ENCODE assay signal across 25 cellular contexts in the genomic region with DNA sequence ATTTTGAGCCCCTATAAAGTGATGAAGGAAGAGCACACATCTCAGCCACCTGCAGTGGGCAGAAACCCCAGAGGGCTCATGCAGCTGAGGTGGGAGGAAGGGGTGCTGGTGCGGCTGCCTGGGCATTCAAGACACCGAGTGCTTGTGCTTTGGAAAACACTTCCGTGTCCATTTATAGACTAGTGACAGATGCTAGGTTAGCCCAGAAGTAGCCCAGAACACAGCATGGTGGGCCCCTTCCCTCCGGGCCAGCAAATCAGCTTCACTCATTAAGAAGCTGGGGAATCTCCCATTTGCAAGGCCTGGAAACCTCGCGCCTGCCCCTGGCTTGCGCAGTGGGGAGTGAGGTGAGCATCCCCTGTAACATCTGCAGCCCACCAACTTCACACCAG. TPM values are rescaled to one million over a fixed set of nuclear protein-coding genes. Genes with fewer than 3 reads are reported as not detected.
DNase-seq lines count a peak whose midpoint lies in the region; ATAC-seq and TF ChIP-seq lines count a peak whose summit lies in the region.
"Had no signal": no experiment of that assay in that cellular context is flagged by ENCODE, and none has a peak within 500 bp of the region (broad histone marks: within the 10 kb centered on the region; RNA-seq: fewer than 3 reads in every experiment).

No MANE protein-coding gene starts in this region.

- intact Hi-C loops in gastrocnemius medialis (cut with DNase I; ENCODE audit: low total_unique reads): no loop called here
- intact Hi-C loops in right lobe of liver (cut with DNase I): no loop called here

- no peak overlapping the region for H3K23ac ChIP-seq in neuronal stem cell (ENCODE audit: low read depth, low read length, poor library complexity)

- no CpG with 5 or more reads among the region's 7 CpGs for WGBS in neuronal stem cell (ENCODE audit: extremely low coverage in 2 of 2, insufficient read length in 2 of 2, insufficient replicate concordance in 1 of 2), 2 donors
- WGBS in right lobe of liver (ENCODE audit: insufficient coverage, low coverage, low lambda C conversion rate, missing lambda C conversion rate): no CpG with 5 or more reads among the region's 7 CpGs

- H3K36me3 Mint-ChIP-seq in activated T-helper 17 cell treated with anti-CD3 and anti-CD28 coated beads, Interleukin-2, amount 50 U/mL, for 72 hours (ENCODE audit: low read depth): peaks cover 11% of the 10 kb centered on the region
- H3K36me3 Mint-ChIP-seq: activated naive CD4-positive, alpha-beta T cell treated with anti-CD3 and anti-CD28 coated beads, Interleukin-2, amount 50 U/mL, for 24 hours had no signal

- peak overlapping the region; percentile 32 for H3K14ac ChIP-seq in neuronal stem cell (ENCODE audit: low read length)

- H3K4me3 ChIP-seq in neuronal stem cell (ENCODE audit: low read length in 2 of 2) (no peak overlapping the region), gastrocnemius medialis (no peak overlapping the region), right lobe of liver (no peak overlapping the region)
- H3K4me3 ChIP-seq: ascending aorta, GM23248, spleen, thyroid gland had no signal

- H3K27ac ChIP-seq in neuronal stem cell (replicated peaks; ENCODE audit: low read length) (no peak overlapping the region), gastrocnemius medialis (no peak overlapping the region), right lobe of liver (no peak overlapping the region)
- H3K27ac ChIP-seq: 22Rv1, ascending aorta, foreskin keratinocyte, GM23248, spleen, thyroid gland had no signal

- no peak overlapping the region for H3K4ac ChIP-seq in neuronal stem cell (ENCODE audit: low read length)

- H3K27me3 Mint-ChIP-seq in activated T-helper 17 cell treated with anti-CD3 and anti-CD28 coated beads, Interleukin-2, amount 50 U/mL, for 72 hours: no peaks in the 10 kb centered on the region
- H3K27me3 Mint-ChIP-seq: activated naive CD4-positive, alpha-beta T cell treated with anti-CD3 and anti-CD28 coated beads, Interleukin-2, amount 50 U/mL, for 24 hours had no signal

- H4K8ac ChIP-seq in neuronal stem cell (ENCODE audit: low read depth, low read length): no peak overlapping the region

- peak; percentile 27 for DNase-seq in DMS153 (lab: John Stamatoyannopoulos, UW)
- DNase-seq in DMS153 treated with DMSO at 0.1 percent for 48 hours (lab: John Stamatoyannopoulos, UW; ENCODE audit: unreplicated experiment): no peak
- DNase-seq in NCI-H2171 (lab: John Stamatoyannopoulos, UW): peak; percentile 5
- DNase-seq in neuronal stem cell (ENCODE audit: low spot score): no peak
- no peak for DNase-seq in gastrocnemius medialis
- DNase-seq in right lobe of liver: no peak
- DNase-seq: activated CD4-positive, alpha-beta T cell treated with anti-CD3 and anti-CD28 coated beads for 48 hours; effector CD4-positive, alpha-beta T cell; foreskin keratinocyte; GM23248; hypothalamus; IMR-90; NCI-H1436; NCI-H774; SIG-M5; spleen; stimulated activated CD4-positive, alpha-beta T cell treated with anti-CD3 and anti-CD28 coated beads, Interleukin-4, amount 100 ng/mL, for 24 hours; stimulated activated naive CD4-positive, alpha-beta T cell treated with Interleukin-2 at 50 U/mL for 16 hours; T-helper 1 cell; thyroid gland had no signal

- H3K4me3 Mint-ChIP-seq in activated T-helper 17 cell treated with anti-CD3 and anti-CD28 coated beads, Interleukin-2, amount 50 U/mL, for 72 hours: no peak overlapping the region
- H3K4me3 Mint-ChIP-seq: activated naive CD4-positive, alpha-beta T cell treated with anti-CD3 and anti-CD28 coated beads, Interleukin-2, amount 50 U/mL, for 24 hours had no signal

- no peak overlapping the region for H2AFZ ChIP-seq in neuronal stem cell (ENCODE audit: low read length)
- H2AFZ ChIP-seq: GM23248 had no signal

- peak overlapping the region; percentile 8 for H4K91ac ChIP-seq in neuronal stem cell (ENCODE audit: low read depth, low read length, poor library complexity)

- H3K9ac ChIP-seq in neuronal stem cell (ENCODE audit: low read depth, low read length, poor library complexity): no peak overlapping the region
- H3K9ac ChIP-seq: GM23248 had no signal

- H3K4me1 ChIP-seq in neuronal stem cell (ENCODE audit: control insufficient read depth in 2 of 2, insufficient read depth in 1 of 2, low read depth in 1 of 2, low read length in 2 of 2) (peaks cover 18 to 27% of the 10 kb centered on the region in 2 donors), gastrocnemius medialis (peaks cover 0 to 6% of the 10 kb centered on the region in 2 donors), right lobe of liver (no peaks in the 10 kb centered on the region)
- H3K4me1 ChIP-seq: ascending aorta, foreskin keratinocyte had no signal

- in situ Hi-C loops in gastrocnemius medialis (cut with MboI; ENCODE audit: low sequenced_read_pairs in 4 of 4): no loop called here

- ATAC-seq in activated T-helper 17 cell treated with anti-CD3 and anti-CD28 coated beads, Interleukin-2, amount 50 U/mL, for 72 hours (replicated peaks): no peak
- ATAC-seq in gastrocnemius medialis (no peak), GM18867 (IDR thresholded peaks at IDR 0.05; ENCODE audit: unreplicated experiment) (no peak), right lobe of liver (no peak)
- ATAC-seq: foreskin keratinocyte had no signal

- H3K27ac Mint-ChIP-seq in activated T-helper 17 cell treated with anti-CD3 and anti-CD28 coated beads, Interleukin-2, amount 50 U/mL, for 72 hours: peak overlapping the region; percentile 33
- H3K27ac Mint-ChIP-seq: activated naive CD4-positive, alpha-beta T cell treated with anti-CD3 and anti-CD28 coated beads, Interleukin-2, amount 50 U/mL, for 24 hours had no signal

- H2BK5ac ChIP-seq in neuronal stem cell (ENCODE audit: low read length): no peak overlapping the region

- H3K9me3 ChIP-seq in neuronal stem cell (replicated peaks in 1 of 2; ENCODE audit: control insufficient read depth in 2 of 2, insufficient read depth in 1 of 2, low read depth in 1 of 2, low read length in 2 of 2): no peaks in the 10 kb centered on the region
- no peaks in the 10 kb centered on the region for H3K9me3 ChIP-seq in gastrocnemius medialis
- no peaks in the 10 kb centered on the region for H3K9me3 ChIP-seq in right lobe of liver
- H3K9me3 ChIP-seq: ascending aorta, spleen, thyroid gland had no signal

- no peaks in the 10 kb centered on the region for H3K27me3 ChIP-seq in neuronal stem cell (ENCODE audit: control insufficient read depth in 3 of 3, insufficient read depth in 3 of 3, low read depth in 1 of 3, low read length in 3 of 3)
- H3K27me3 ChIP-seq in gastrocnemius medialis: no peaks in the 10 kb centered on the region
- H3K27me3 ChIP-seq in right lobe of liver: no peaks in the 10 kb centered on the region
- H3K27me3 ChIP-seq: ascending aorta, foreskin keratinocyte, spleen, thyroid gland had no signal

- no peak overlapping the region for H2BK15ac ChIP-seq in neuronal stem cell (ENCODE audit: low read length)

- H3K4me1 Mint-ChIP-seq in activated T-helper 17 cell treated with anti-CD3 and anti-CD28 coated beads, Interleukin-2, amount 50 U/mL, for 72 hours: peaks cover 9% of the 10 kb centered on the region

- peak overlapping the region; percentile 62 for H3K18ac ChIP-seq in neuronal stem cell (ENCODE audit: low read length)

- no peak overlapping the region for H2BK120ac ChIP-seq in neuronal stem cell (ENCODE audit: low read depth, low read length)

- no peak overlapping the region for H2BK12ac ChIP-seq in neuronal stem cell (ENCODE audit: low read length)

- no peak overlapping the region for H2AK5ac ChIP-seq in neuronal stem cell (ENCODE audit: low read depth, low read length)

- no peaks in the 10 kb centered on the region for H3K9me3 Mint-ChIP-seq in activated T-helper 17 cell treated with anti-CD3 and anti-CD28 coated beads, Interleukin-2, amount 50 U/mL, for 72 hours
- H3K9me3 Mint-ChIP-seq: activated naive CD4-positive, alpha-beta T cell treated with anti-CD3 and anti-CD28 coated beads, Interleukin-2, amount 50 U/mL, for 24 hours had no signal

- no peak for TF ChIP-seq POLR2A in gastrocnemius medialis (IDR thresholded peaks at IDR 0.05)
- TF ChIP-seq POLR2A in right lobe of liver (IDR thresholded peaks at IDR 0.05): no peak

- H3K4me2 ChIP-seq in neuronal stem cell (ENCODE audit: insufficient read depth, low read length, poor library complexity, severe bottlenecking): no peak overlapping the region

- H3K79me1 ChIP-seq in neuronal stem cell (ENCODE audit: low read depth, low read length): no peaks in the 10 kb centered on the region

- H3K36me3 ChIP-seq in neuronal stem cell (replicated peaks in 1 of 2; ENCODE audit: control insufficient read depth in 2 of 2, insufficient read depth in 2 of 2, low read length in 2 of 2) (peaks cover 3 to 24% of the 10 kb centered on the region in 2 donors), gastrocnemius medialis (no peaks in the 10 kb centered on the region), right lobe of liver (no peaks in the 10 kb centered on the region)
- H3K36me3 ChIP-seq: ascending aorta, thyroid gland had no signal

- TF ChIP-seq CTCF in gastrocnemius medialis (IDR thresholded peaks at IDR 0.05 in 4 of 5, conservative IDR thresholded peaks at IDR 0.05 in 1 of 5) (no peak), right lobe of liver (IDR thresholded peaks at IDR 0.05) (no peak)

RNA-seq across cellular contexts. Expression of a gene that starts 12.9 kb away (rescaled TPM):
- 1 to 10 TPM; 4.4 to 5.1 TPM for total RNA-seq in activated T-helper 17 cell treated with anti-CD3 and anti-CD28 coated beads, Interleukin-2, amount 50 U/mL, for 72 hours
- 4.8 TPM for polyA plus RNA-seq in neuronal stem cell (2013, experiment 1 of 2)
- polyA plus RNA-seq in neuronal stem cell (2013, experiment 2 of 2): 5.1 TPM
- total RNA-seq in gastrocnemius medialis (1 to 10 TPM; 1.5 to 1.9 (median 1.7) TPM), right lobe of liver (1 to 10 TPM in 4 of 6 experiments, under 1 TPM in 2; 0.83 to 2.7 (median 1.4) TPM)

Comparison
In these comparisons a context has a peak if more than half of its experiments do, and no peak if none do; other contexts are left out.
1. DNase-seq: peak in DMS153 (single experiment) and NCI-H2171 (single experiment); none in DMS153 treated with DMSO at 0.1 percent for 48 hours (single experiment), neuronal stem cell (single experiment), gastrocnemius medialis (0 of 2) and right lobe of liver (0 of 3).